In the genomic region with DNA sequence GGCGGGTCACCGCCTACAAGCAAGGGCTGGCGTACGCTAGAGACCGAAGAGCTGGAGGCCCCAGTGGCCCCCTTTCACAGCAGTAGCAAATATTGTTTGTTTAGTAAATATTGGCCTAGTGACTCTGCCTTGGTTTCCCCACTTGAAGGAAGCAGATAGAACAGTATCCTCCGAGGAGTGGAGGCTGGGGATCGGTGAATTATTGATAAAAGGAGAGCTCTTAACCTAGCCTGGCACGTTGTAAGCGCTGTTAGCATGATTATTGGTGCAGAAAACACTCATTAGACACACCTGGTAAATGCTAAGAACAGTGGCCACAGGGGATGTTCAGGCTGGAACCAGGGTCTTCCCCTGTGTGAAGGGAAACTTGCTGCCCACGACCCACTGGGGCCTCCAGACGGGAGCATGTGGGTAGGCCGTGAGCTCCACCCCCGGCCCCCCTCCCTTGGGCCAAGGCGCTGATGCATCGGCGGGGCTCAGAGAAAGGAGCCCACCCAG, we compare ENCODE assay signal across 8 cellular contexts. TPM values are rescaled to one million over a fixed set of nuclear protein-coding genes. Genes with fewer than 3 reads are reported as not detected.
DNase-seq lines count a peak whose midpoint lies in the region; ATAC-seq and TF ChIP-seq lines count a peak whose summit lies in the region.

No MANE protein-coding gene starts in this region.

- H3K9me3 ChIP-seq in A673 (ENCODE audit: low read depth, low read length, poor library complexity, severe bottlenecking): no peaks in the 10 kb centered on the region
- H3K9me3 ChIP-seq in NT2/D1 (ENCODE audit: insufficient read depth, low read length): no peaks in the 10 kb centered on the region
- H3K9me3 ChIP-seq in endodermal cell (ENCODE audit: control insufficient read depth, low read length): no peaks in the 10 kb centered on the region

- BruUV-seq in A673 (replicated peaks; lab: Mats Ljungman, UMichigan): no TSS peak

- no peaks in the 10 kb centered on the region for H3K9me3 Mint-ChIP-seq in endodermal cell
- H3K9me3 Mint-ChIP-seq in nephron: no peaks in the 10 kb centered on the region

- DNase-seq in A673 (ENCODE audit: low spot score) (no peak), NT2/D1 (ENCODE audit: low read depth, low spot score) (no peak), endodermal cell (no peak), GM13977 (ENCODE audit: low spot score) (no peak), NCI-H446 (lab: John Stamatoyannopoulos, UW) (no peak)
- no peak for DNase-seq in stimulated activated CD4-positive, alpha-beta T cell treated with anti-CD3 and anti-CD28 coated beads, Interleukin-4, amount 100 ng/mL, for 24 hours

- CTCF ChIA-PET in A673 (lab: Charles Lee): interaction anchor here (0.9 to 1.4 kb wide), 2 partner anchors 43 to 110 kb away, joined by 5 to 9 read pairs; no protein-coding TSS in a partner anchor

- intact Hi-C loops in A673 (cut with micrococcal nuclease; ENCODE audit: unreplicated experiment): no loop called here

- H3K9ac ChIP-seq in NT2/D1 (ENCODE audit: insufficient read length, low read depth) (peak overlapping the region; percentile 100), endodermal cell (ENCODE audit: extremely low read depth, low read length, poor library complexity, severe bottlenecking) (peak overlapping the region; percentile 99)

- no peaks in the 10 kb centered on the region for H3K27me3 Mint-ChIP-seq in endodermal cell (ENCODE audit: insufficient read depth)
- H3K27me3 Mint-ChIP-seq in nephron (ENCODE audit: low read depth): peaks cover 5% of the 10 kb centered on the region

- peaks cover 19% of the 10 kb centered on the region for H3K4me1 ChIP-seq in A673 (ENCODE audit: insufficient read depth, low read length, poor library complexity, severe bottlenecking)
- peaks cover 5% of the 10 kb centered on the region for H3K4me1 ChIP-seq in NT2/D1 (ENCODE audit: insufficient read depth, insufficient read length)
- H3K4me1 ChIP-seq in endodermal cell (ENCODE audit: control insufficient read depth, insufficient read depth, low read length): peaks cover 7% of the 10 kb centered on the region

- no peak for TF ChIP-seq CTCF in A673 (conservative IDR thresholded peaks at IDR 0.05; ENCODE audit: low read depth, low read length)
- no peak for TF ChIP-seq CTCF in endodermal cell (conservative IDR thresholded peaks at IDR 0.05)
- no peak for TF ChIP-seq CTCF in nephron (IDR thresholded peaks at IDR 0.05; ENCODE audit: unreplicated experiment in 3 of 3)
- no peak for TF ChIP-seq CTCF in GM13977 (IDR thresholded peaks at IDR 0.05; ENCODE audit: extremely low read depth, insufficient read depth, missing control alignments)

- H3K4me3 Mint-ChIP-seq in endodermal cell (peak overlapping the region; percentile 100), nephron (peak overlapping the region; percentile 95 to 100 (median 100))

- in situ Hi-C loops in GM13977 (cut with MboI; ENCODE audit: low pct_unique_long_range_greater_than_20kb, low sequenced_read_pairs, unreplicated experiment): no loop called here

- H3K36me3 ChIP-seq in A673 (ENCODE audit: insufficient read depth, low read length, poor library complexity, severe bottlenecking) (peaks cover 17% of the 10 kb centered on the region), NT2/D1 (ENCODE audit: insufficient read depth, insufficient read length, low read length) (peaks cover 16% of the 10 kb centered on the region), endodermal cell (ENCODE audit: control insufficient read depth, insufficient read depth, low read length) (no peaks in the 10 kb centered on the region)

- WGBS in endodermal cell (ENCODE audit: insufficient coverage in 1 of 2, insufficient read length in 1 of 2), 2 experiments: 1 to 2% methylated on average over 7 to 16 of the region's 16 CpGs

- H3K4me1 Mint-ChIP-seq in endodermal cell (peaks cover 8% of the 10 kb centered on the region), nephron (peaks cover 14% of the 10 kb centered on the region)

- H3K27ac Mint-ChIP-seq in endodermal cell (peak overlapping the region; percentile 100), nephron (peak overlapping the region; percentile 95 to 100 (median 96))

- H3K36me3 Mint-ChIP-seq in endodermal cell (ENCODE audit: low read depth) (peaks cover 13% of the 10 kb centered on the region), nephron (ENCODE audit: low read depth) (peaks cover 11% of the 10 kb centered on the region)

- peak overlapping the region; percentile 79 for H3K4me3 ChIP-seq in A673 (ENCODE audit: low read depth, low read length, poor library complexity, severe bottlenecking)
- H3K4me3 ChIP-seq in NT2/D1 (ENCODE audit: insufficient read length, low read depth): peak overlapping the region; percentile 98
- H3K4me3 ChIP-seq in endodermal cell (ENCODE audit: low read length): peak overlapping the region; percentile 82

- POLR2A ChIA-PET in A673 (lab: Charles Lee; ENCODE audit: low non-redundant PET): interaction anchor here (0.7 to 1.7 kb wide), 5 partner anchors 9 to 175 kb away, joined by 3 to 13 read pairs (median 4); a partner anchor contains a TSS

- no peaks in the 10 kb centered on the region for H3K27me3 ChIP-seq in A673 (replicated peaks; ENCODE audit: insufficient read depth, low read depth, low read length, poor library complexity)
- no peaks in the 10 kb centered on the region for H3K27me3 ChIP-seq in NT2/D1 (ENCODE audit: insufficient read depth, insufficient read length)
- no peaks in the 10 kb centered on the region for H3K27me3 ChIP-seq in endodermal cell (ENCODE audit: control insufficient read depth, insufficient read depth, low read length, poor library complexity, severe bottlenecking)

- peak overlapping the region; percentile 100 for H3K27ac ChIP-seq in A673 (ENCODE audit: low read depth, low read length, poor library complexity, severe bottlenecking)
- peak overlapping the region; percentile 97 for H3K27ac ChIP-seq in endodermal cell (ENCODE audit: low read depth, low read length)

- peak; percentile 2 for ATAC-seq in GM21381 (IDR thresholded peaks at IDR 0.05; ENCODE audit: unreplicated experiment)

RNA-seq across cellular contexts. Expression of a gene that starts 2.2 kb away (rescaled TPM):
- total RNA-seq in A673 (2021) (148 and 164 TPM in 2 replicates), endodermal cell (10 to 100 TPM; 55.3 to 66.6 TPM)
- polyA plus RNA-seq in endodermal cell (2013, experiment 1 of 2): 51.9 TPM
- polyA plus RNA-seq in endodermal cell (2013, experiment 2 of 2): 52.6 TPM

RNA-seq across cellular contexts. Expression of a gene that starts 2.2 kb away (rescaled TPM):
- total RNA-seq in A673 (2021) (63.3 and 69.5 TPM in 2 replicates), endodermal cell (10 to 100 TPM; 30.8 to 34.8 TPM)
- 44.8 TPM for polyA plus RNA-seq in endodermal cell (2013, experiment 1 of 2)
- polyA plus RNA-seq in endodermal cell (2013, experiment 2 of 2): 42.4 TPM

RNA-seq across cellular contexts. Expression of a gene that starts 34.3 kb away (rescaled TPM):
- total RNA-seq in A673 (2021): 119 and 126 TPM in 2 replicates
- 100 to 1,000 TPM; 164 to 172 TPM for total RNA-seq in endodermal cell
- 61.1 TPM for polyA plus RNA-seq in endodermal cell (2013, experiment 1 of 2)
- 53.8 TPM for polyA plus RNA-seq in endodermal cell (2013, experiment 2 of 2)

RNA-seq across cellular contexts. Expression of a gene that starts 35.9 kb away (rescaled TPM):
- total RNA-seq in A673 (2021) (85.7 and 109 TPM in 2 replicates), endodermal cell (10 to 100 TPM; 51.3 to 66.2 TPM)
- polyA plus RNA-seq in endodermal cell (2013, experiment 1 of 2): 37.5 TPM
- 35.3 TPM for polyA plus RNA-seq in endodermal cell (2013, experiment 2 of 2)

RNA-seq across cellular contexts. Expression of a gene that starts 49.7 kb away (rescaled TPM):
- not detected in 2 replicates for total RNA-seq in A673 (2021)
- 1 to 10 TPM; 1.9 to 2.0 TPM for total RNA-seq in endodermal cell
- 1.00 TPM for polyA plus RNA-seq in endodermal cell (2013, experiment 1 of 2)
- polyA plus RNA-seq in endodermal cell (2013, experiment 2 of 2): 1.1 TPM
